In genomic region chrX:107677909-107678308, GRCh38 we compare ENCODE assay signal across 10 cellular contexts.
DNase-seq lines count a peak whose midpoint lies in the region; ATAC-seq and TF ChIP-seq lines count a peak whose summit lies in the region.
"Had no signal": no experiment of that assay in that cellular context is flagged by ENCODE, and none has a peak within 500 bp of the region (broad histone marks: within the 10 kb centered on the region; RNA-seq: fewer than 3 reads in every experiment).

No MANE protein-coding gene starts in this region.

- H3K27ac Mint-ChIP-seq in stimulated activated naive CD8-positive, alpha-beta T cell treated with anti-CD3 and anti-CD28 coated beads, Interleukin-15, Interleukin-2, amounts not matched to agents 100 ng/mL and 50 ng/mL, for 24 hours, result peak overlapping the region; percentile 65
- H3K27ac Mint-ChIP-seq in nephron, result peak overlapping the region; percentile 60 to 96 (median 91)

- DNase-seq in stimulated activated naive CD8-positive, alpha-beta T cell treated with anti-CD3 and anti-CD28 coated beads, Interleukin-15, Interleukin-2, amounts not matched to agents 100 U/mL and 50 U/mL, for 24 hours, result no peak
- DNase-seq in coronary artery (ENCODE audit: low spot score) (peak; percentile 82), NCI-H1436 treated with DMSO at 0.1 percent for 48 hours (lab: John Stamatoyannopoulos, UW) (no peak), MV-4-11 (lab: John Stamatoyannopoulos, UW) (no peak), NCI-H2171 treated with DMSO at 0.1 percent for 48 hours (lab: John Stamatoyannopoulos, UW) (no peak)
- DNase-seq: MG63 had no signal

- H3K4me3 Mint-ChIP-seq in stimulated activated naive CD8-positive, alpha-beta T cell treated with anti-CD3 and anti-CD28 coated beads, Interleukin-15, Interleukin-2, amounts not matched to agents 100 ng/mL and 50 ng/mL, for 24 hours, result peak overlapping the region; percentile 17
- no peak overlapping the region for H3K4me3 Mint-ChIP-seq in nephron

- ATAC-seq in stimulated activated naive CD8-positive, alpha-beta T cell treated with anti-CD3 and anti-CD28 coated beads, Interleukin-15, Interleukin-2, amounts not matched to agents 100 U/mL and 50 U/mL, for 24 hours, result no peak
- no peak for ATAC-seq in HG02885 (IDR thresholded peaks at IDR 0.05; ENCODE audit: poor library complexity, unreplicated experiment)
- ATAC-seq: natural killer cell treated with Interleukin-12 subunit alpha and Interleukin-12 subunit beta and Interleukin-15 and Interleukin-18, amount 100 ng/mL, for 72 hours had no signal

- H3K27ac ChIP-seq in coronary artery, result peak overlapping the region; percentile 85 to 98

- no peaks in the 10 kb centered on the region for H3K36me3 Mint-ChIP-seq in stimulated activated naive CD8-positive, alpha-beta T cell treated with anti-CD3 and anti-CD28 coated beads, Interleukin-15, Interleukin-2, amounts not matched to agents 100 ng/mL and 50 ng/mL, for 24 hours (ENCODE audit: low read depth)
- H3K36me3 Mint-ChIP-seq in nephron (ENCODE audit: low read depth), result peaks cover 4% of the 10 kb centered on the region

- no peaks in the 10 kb centered on the region for H3K9me3 Mint-ChIP-seq in stimulated activated naive CD8-positive, alpha-beta T cell treated with anti-CD3 and anti-CD28 coated beads, Interleukin-15, Interleukin-2, amounts not matched to agents 100 ng/mL and 50 ng/mL, for 24 hours
- peaks cover 4% of the 10 kb centered on the region for H3K9me3 Mint-ChIP-seq in nephron
- H3K9me3 Mint-ChIP-seq: natural killer cell treated with Interleukin-12 subunit alpha and Interleukin-12 subunit beta and Interleukin-15 and Interleukin-18, amount 100 ng/mL, for 72 hours had no signal

- H3K27me3 Mint-ChIP-seq in stimulated activated naive CD8-positive, alpha-beta T cell treated with anti-CD3 and anti-CD28 coated beads, Interleukin-15, Interleukin-2, amounts not matched to agents 100 ng/mL and 50 ng/mL, for 24 hours, result no peaks in the 10 kb centered on the region
- no peaks in the 10 kb centered on the region for H3K27me3 Mint-ChIP-seq in nephron (ENCODE audit: low read depth)

- peak overlapping the region; percentile 45 for H3K4me3 ChIP-seq in coronary artery

- TF ChIP-seq CTCF in coronary artery (IDR thresholded peaks at IDR 0.05) (no peak), nephron (IDR thresholded peaks at IDR 0.05; ENCODE audit: unreplicated experiment in 3 of 3) (no peak)

- H3K4me1 Mint-ChIP-seq in stimulated activated naive CD8-positive, alpha-beta T cell treated with anti-CD3 and anti-CD28 coated beads, Interleukin-15, Interleukin-2, amounts not matched to agents 100 ng/mL and 50 ng/mL, for 24 hours (ENCODE audit: low read depth), result peaks cover 56% of the 10 kb centered on the region
- peaks cover 48% of the 10 kb centered on the region for H3K4me1 Mint-ChIP-seq in nephron
